ENCODE assay signal across 1 cellular context in the genomic region with DNA sequence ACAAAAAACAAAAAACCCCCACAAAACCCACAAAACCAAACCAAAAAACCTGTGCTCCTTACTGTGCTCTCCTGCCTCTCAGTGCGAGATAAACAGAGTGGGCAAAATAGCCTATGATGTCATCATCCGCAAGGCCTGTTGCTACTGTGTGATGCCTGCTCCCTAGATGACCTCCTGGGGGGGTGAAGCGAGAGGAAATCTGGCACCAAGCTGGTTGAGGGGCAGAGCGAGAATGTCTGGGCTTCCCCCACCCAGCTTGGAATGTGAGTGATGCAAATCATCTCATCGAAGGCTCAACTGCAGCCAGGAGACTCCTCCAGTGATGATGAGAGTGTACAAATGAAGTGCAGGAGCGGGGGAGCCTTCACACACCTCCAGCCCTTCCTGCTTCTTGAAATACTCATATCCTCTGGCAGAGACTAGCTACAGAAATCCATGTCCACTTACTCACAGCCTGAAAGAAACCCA.
TF ChIP-seq lines count a peak whose summit lies in the region.

No MANE protein-coding gene starts in this region.

TF ChIP-seq in SK-N-SH, 30 proteins besides CTCF, POLR2A, EP300 and RAD21 (continued from another document):
- peak; percentile 99 for TF ChIP-seq RXRA (IDR thresholded peaks at IDR 0.05; ENCODE audit: borderline replicate concordance, low read depth)
- TF ChIP-seq EZH2phosphoT487 (IDR thresholded peaks at IDR 0.05; ENCODE audit: borderline replicate concordance, low read depth): no peak
- TF ChIP-seq SIN3A (IDR thresholded peaks at IDR 0.05; ENCODE audit: borderline replicate concordance, low read depth, low read length): peak; percentile 84; the same call in 1 of the 2 replicates
- TF ChIP-seq TEAD4 (IDR thresholded peaks at IDR 0.05; ENCODE audit: borderline replicate concordance, insufficient read depth): peak; percentile 97
- TF ChIP-seq, protein P1, sequence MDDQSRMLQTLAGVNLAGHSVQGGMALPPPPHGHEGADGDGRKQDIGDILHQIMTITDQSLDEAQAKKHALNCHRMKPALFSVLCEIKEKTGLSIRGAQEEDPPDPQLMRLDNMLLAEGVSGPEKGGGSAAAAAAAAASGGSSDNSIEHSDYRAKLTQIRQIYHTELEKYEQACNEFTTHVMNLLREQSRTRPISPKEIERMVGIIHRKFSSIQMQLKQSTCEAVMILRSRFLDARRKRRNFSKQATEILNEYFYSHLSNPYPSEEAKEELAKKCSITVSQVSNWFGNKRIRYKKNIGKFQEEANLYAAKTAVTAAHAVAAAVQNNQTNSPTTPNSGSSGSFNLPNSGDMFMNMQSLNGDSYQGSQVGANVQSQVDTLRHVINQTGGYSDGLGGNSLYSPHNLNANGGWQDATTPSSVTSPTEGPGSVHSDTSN (IDR thresholded peaks at IDR 0.05): peak; percentile 88
- peak; percentile 93 for TF ChIP-seq NFIC (IDR thresholded peaks at IDR 0.05; ENCODE audit: borderline replicate concordance)
- TF ChIP-seq POLR2AphosphoS5 (IDR thresholded peaks at IDR 0.05; ENCODE audit: low read depth, low read length): peak; percentile 57; the same call in 1 of the 2 replicates
- peak; percentile 95 for TF ChIP-seq TCF12 (IDR thresholded peaks at IDR 0.05)
- no peak for TF ChIP-seq RCOR1 (IDR thresholded peaks at IDR 0.05; ENCODE audit: low read length)
- TF ChIP-seq, protein P2, sequence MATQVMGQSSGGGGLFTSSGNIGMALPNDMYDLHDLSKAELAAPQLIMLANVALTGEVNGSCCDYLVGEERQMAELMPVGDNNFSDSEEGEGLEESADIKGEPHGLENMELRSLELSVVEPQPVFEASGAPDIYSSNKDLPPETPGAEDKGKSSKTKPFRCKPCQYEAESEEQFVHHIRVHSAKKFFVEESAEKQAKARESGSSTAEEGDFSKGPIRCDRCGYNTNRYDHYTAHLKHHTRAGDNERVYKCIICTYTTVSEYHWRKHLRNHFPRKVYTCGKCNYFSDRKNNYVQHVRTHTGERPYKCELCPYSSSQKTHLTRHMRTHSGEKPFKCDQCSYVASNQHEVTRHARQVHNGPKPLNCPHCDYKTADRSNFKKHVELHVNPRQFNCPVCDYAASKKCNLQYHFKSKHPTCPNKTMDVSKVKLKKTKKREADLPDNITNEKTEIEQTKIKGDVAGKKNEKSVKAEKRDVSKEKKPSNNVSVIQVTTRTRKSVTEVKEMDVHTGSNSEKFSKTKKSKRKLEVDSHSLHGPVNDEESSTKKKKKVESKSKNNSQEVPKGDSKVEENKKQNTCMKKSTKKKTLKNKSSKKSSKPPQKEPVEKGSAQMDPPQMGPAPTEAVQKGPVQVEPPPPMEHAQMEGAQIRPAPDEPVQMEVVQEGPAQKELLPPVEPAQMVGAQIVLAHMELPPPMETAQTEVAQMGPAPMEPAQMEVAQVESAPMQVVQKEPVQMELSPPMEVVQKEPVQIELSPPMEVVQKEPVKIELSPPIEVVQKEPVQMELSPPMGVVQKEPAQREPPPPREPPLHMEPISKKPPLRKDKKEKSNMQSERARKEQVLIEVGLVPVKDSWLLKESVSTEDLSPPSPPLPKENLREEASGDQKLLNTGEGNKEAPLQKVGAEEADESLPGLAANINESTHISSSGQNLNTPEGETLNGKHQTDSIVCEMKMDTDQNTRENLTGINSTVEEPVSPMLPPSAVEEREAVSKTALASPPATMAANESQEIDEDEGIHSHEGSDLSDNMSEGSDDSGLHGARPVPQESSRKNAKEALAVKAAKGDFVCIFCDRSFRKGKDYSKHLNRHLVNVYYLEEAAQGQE (IDR thresholded peaks at IDR 0.05; ENCODE audit: low read depth, low read length): peak; percentile 57; the same call in 1 of the 2 replicates
